Comparison of ENCODE assay signal across 8 cellular contexts in the genomic region with DNA sequence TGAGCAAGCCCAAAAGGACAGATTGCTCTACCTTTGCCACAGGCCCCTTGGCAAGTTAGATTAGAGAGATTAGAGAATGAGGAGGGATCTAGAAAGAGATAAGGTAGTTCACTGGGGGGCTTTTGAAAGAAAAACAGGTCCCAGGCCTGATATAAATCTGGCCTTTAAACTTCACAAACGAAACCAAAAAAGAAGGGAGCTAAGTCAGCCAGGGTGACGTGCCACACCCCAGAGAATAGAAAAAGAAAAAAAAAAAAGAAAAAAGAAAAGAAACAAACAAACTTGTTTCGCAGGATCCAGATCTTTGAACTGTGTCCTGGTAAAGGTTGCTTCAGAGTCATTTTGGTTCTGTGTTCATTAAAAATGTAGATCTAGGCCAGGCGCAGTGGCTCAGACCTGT. TPM values are rescaled to one million over a fixed set of nuclear protein-coding genes. Genes with fewer than 3 reads are reported as not detected.
DNase-seq lines count a peak whose midpoint lies in the region; ATAC-seq and TF ChIP-seq lines count a peak whose summit lies in the region.

No MANE protein-coding gene starts in this region.

- TF ChIP-seq CTCF in left ventricle myocardium inferior (IDR thresholded peaks at IDR 0.05; ENCODE audit: borderline replicate concordance), result no peak
- no peak for TF ChIP-seq CTCF in MCF 10A (IDR thresholded peaks at IDR 0.05; ENCODE audit: unreplicated experiment)
- no peak for TF ChIP-seq CTCF in vagina (IDR thresholded peaks at IDR 0.05)

- CTCF ChIA-PET in MCF 10A (lab: Yijun Ruan, JAX), result interaction anchor here (0.6 to 0.7 kb wide), 3 partner anchors 61 to 175 kb away, joined by 3 read pairs; no protein-coding TSS in a partner anchor

- intact Hi-C loops in left ventricle myocardium inferior (cut with micrococcal nuclease) (no loop called here), Right ventricle myocardium inferior (cut with DNase I) (loop anchor here (5.0 kb wide), 2 partner anchors 143 to 157 kb away; a partner anchor contains a TSS), MCF 10A (cut with micrococcal nuclease) (loop anchor here (5.0 kb wide), 1 partner anchor 157 kb away; no protein-coding TSS in a partner anchor), vagina (cut with DNase I) (loop anchor here (5.0 kb wide), 1 partner anchor 143 kb away; a partner anchor contains a TSS)

- H3K27me3 Mint-ChIP-seq in MCF 10A (ENCODE audit: insufficient read depth, unreplicated experiment), result no peaks in the 10 kb centered on the region

- H3K27me3 ChIP-seq in left ventricle myocardium inferior (ENCODE audit: low read depth) (no peaks in the 10 kb centered on the region), muscle layer of duodenum (ENCODE audit: low read depth, low read length) (no peaks in the 10 kb centered on the region), vagina (no peaks in the 10 kb centered on the region)

- no peaks in the 10 kb centered on the region for H3K36me3 ChIP-seq in left ventricle myocardium inferior
- no peaks in the 10 kb centered on the region for H3K36me3 ChIP-seq in muscle layer of duodenum (ENCODE audit: control insufficient read depth in 1 of 2, insufficient read depth in 2 of 2, low read length in 2 of 2)
- H3K36me3 ChIP-seq in vagina, result no peaks in the 10 kb centered on the region

- ATAC-seq in Right ventricle myocardium inferior (no peak), GM18867 (IDR thresholded peaks at IDR 0.05; ENCODE audit: unreplicated experiment) (no peak)

- H3K9me3 ChIP-seq in left ventricle myocardium inferior (replicated peaks), result no peaks in the 10 kb centered on the region
- no peaks in the 10 kb centered on the region for H3K9me3 ChIP-seq in muscle layer of duodenum (ENCODE audit: control insufficient read depth in 1 of 2, low read length in 2 of 2)
- no peaks in the 10 kb centered on the region for H3K9me3 ChIP-seq in vagina

- H3K27ac ChIP-seq in left ventricle myocardium inferior (replicated peaks) (peak overlapping the region; percentile 99), muscle layer of duodenum (ENCODE audit: low read length) (peak overlapping the region; percentile 67), vagina (peak overlapping the region; percentile 95)

- POLR2A ChIA-PET in MCF 10A (lab: Yijun Ruan, JAX), result interaction anchor here (1.2 to 6.0 kb wide), 3 partner anchors 11 to 142 kb away, joined by 4 to 88 read pairs (median 71); a partner anchor contains a TSS

- no peaks in the 10 kb centered on the region for H3K9me3 Mint-ChIP-seq in MCF 10A (ENCODE audit: unreplicated experiment)

- H3K27ac Mint-ChIP-seq in MCF 10A (ENCODE audit: low read depth, unreplicated experiment), result peak overlapping the region; percentile 75

- no TSS peak for BruUV-seq in MCF 10A (replicated peaks; lab: Mats Ljungman, UMichigan)

- H3K4me3 ChIP-seq in left ventricle myocardium inferior, result peak overlapping the region; percentile 52
- peak overlapping the region; percentile 14 to 45 for H3K4me3 ChIP-seq in muscle layer of duodenum (ENCODE audit: low read depth in 1 of 2, low read length in 2 of 2)
- H3K4me3 ChIP-seq in vagina, result peak overlapping the region; percentile 2 to 22

- H3K4me3 Mint-ChIP-seq in MCF 10A (ENCODE audit: unreplicated experiment), result peak overlapping the region; percentile 4

- no peaks in the 10 kb centered on the region for H3K36me3 Mint-ChIP-seq in MCF 10A (ENCODE audit: insufficient read depth, unreplicated experiment)

- peaks cover 23% of the 10 kb centered on the region for H3K4me1 Mint-ChIP-seq in MCF 10A (ENCODE audit: insufficient read depth, unreplicated experiment)

- DNase-seq in left ventricle myocardium inferior (no peak), Right ventricle myocardium inferior (ENCODE audit: missing footprints) (no peak), MCF 10A (ENCODE audit: unreplicated experiment) (no peak), vagina (ENCODE audit: extremely low spot score in 2 of 2) (no peak), kidney glomerular epithelial cell (lab: John Stamatoyannopoulos, UW) (no peak), anterior cingulate cortex (lab: John Stamatoyannopoulos, UW) (no peak)

- peaks cover 91% of the 10 kb centered on the region for H3K4me1 ChIP-seq in left ventricle myocardium inferior
- H3K4me1 ChIP-seq in muscle layer of duodenum (ENCODE audit: control insufficient read depth in 1 of 2, insufficient read depth in 2 of 2, low read length in 2 of 2), result peaks cover 15 to 41% of the 10 kb centered on the region in 2 donors
- H3K4me1 ChIP-seq in vagina, result peaks cover 72% of the 10 kb centered on the region

- TF ChIP-seq POLR2A in vagina (IDR thresholded peaks at IDR 0.05), result no peak

RNA-seq across cellular contexts. Expression of a gene that starts 3.6 kb away (rescaled TPM):
- total RNA-seq in left ventricle myocardium inferior (94.3 TPM), Right ventricle myocardium inferior (118 TPM), MCF 10A (2022) (9.4 and 10.4 TPM in 2 replicates), vagina (41.0 TPM)

RNA-seq across cellular contexts. Expression of a gene that starts 31.8 kb away (rescaled TPM):
- total RNA-seq in left ventricle myocardium inferior (not detected), Right ventricle myocardium inferior (not detected), MCF 10A (2022) (not detected in 2 replicates), vagina (not detected)
